11 cellular contexts compared by ENCODE assay signal in the genomic region with DNA sequence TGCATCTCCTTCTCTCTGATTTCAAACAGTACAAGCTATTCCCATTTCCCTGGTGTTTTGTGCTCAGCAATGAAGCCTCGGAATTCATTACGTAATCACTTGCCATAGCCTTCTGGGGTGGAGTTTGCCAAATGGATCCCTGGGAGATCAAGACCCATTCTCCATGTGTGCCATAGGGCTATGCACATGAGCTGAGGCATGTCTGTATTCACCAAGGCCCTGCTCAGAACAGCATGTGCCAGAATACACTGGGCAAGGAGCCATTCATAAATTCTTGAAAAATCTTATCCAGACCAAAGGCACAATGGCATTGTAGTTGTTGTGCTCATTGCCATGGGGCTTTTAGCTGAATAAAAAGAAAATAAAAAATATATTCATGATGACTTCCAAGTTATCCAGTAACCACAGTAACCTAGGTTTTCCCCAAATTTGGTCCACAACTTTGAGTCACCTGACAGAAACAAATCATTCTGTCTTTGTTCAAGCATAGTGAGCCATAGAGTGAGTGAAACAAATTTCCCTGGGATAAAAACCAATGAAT.
A peak's percentile ranks its signal among the peaks of the same experiment; 100 is the strongest.
DNase-seq lines count a peak whose midpoint lies in the region; ATAC-seq and TF ChIP-seq lines count a peak whose summit lies in the region.
"Had no signal": no experiment of that assay in that cellular context is flagged by ENCODE, and none has a peak within 500 bp of the region (broad histone marks: within the 10 kb centered on the region; RNA-seq: fewer than 3 reads in every experiment).

No MANE protein-coding gene starts in this region.

- peaks cover 0 to 8% (median 2%) of the 10 kb centered on the region in 5 donors for H3K4me1 ChIP-seq in subcutaneous abdominal adipose tissue (ENCODE audit: control insufficient read depth in 5 of 5, insufficient read depth in 5 of 5, low read length in 5 of 5)
- H3K4me1 ChIP-seq: colonic mucosa, uterus had no signal

- in situ Hi-C loops in astrocyte of the cerebellum (cut with HindIII; ENCODE audit: low sequenced_read_pairs) = no loop called here

- H3K9me3 ChIP-seq in subcutaneous abdominal adipose tissue (ENCODE audit: control insufficient read depth in 5 of 5, low read length in 5 of 5) = no peaks in the 10 kb centered on the region
- H3K9me3 ChIP-seq: colonic mucosa, uterus had no signal

- DNase-seq in GM04504 (ENCODE audit: low read depth) = peak; percentile 31
- peak; percentile 96 for DNase-seq in astrocyte of the cerebellum (ENCODE audit: low read depth)
- peak; percentile 53 for DNase-seq in globus pallidus (ENCODE audit: low spot score)
- no peak for DNase-seq in OCI-M2 (lab: John Stamatoyannopoulos, UW; ENCODE audit: unreplicated experiment)
- no peak for DNase-seq in effector CD8-positive, alpha-beta T cell (lab: John Stamatoyannopoulos, UW)
- DNase-seq: colonic mucosa, DMS79 treated with DMSO at 0.1 percent for 48 hours, uterus had no signal

- ATAC-seq in GM18868 (IDR thresholded peaks at IDR 0.05; ENCODE audit: unreplicated experiment) (no peak), GM21619 (IDR thresholded peaks at IDR 0.05; ENCODE audit: unreplicated experiment) (no peak)

- no peak overlapping the region for H3K4me3 ChIP-seq in astrocyte of the cerebellum (ENCODE audit: low read depth, low read length)
- no peak overlapping the region for H3K4me3 ChIP-seq in subcutaneous abdominal adipose tissue (ENCODE audit: low read depth in 1 of 5, low read length in 5 of 5)
- H3K4me3 ChIP-seq: colonic mucosa, uterus had no signal

- H3K36me3 ChIP-seq in subcutaneous abdominal adipose tissue (ENCODE audit: control insufficient read depth in 5 of 5, insufficient read depth in 5 of 5, low read length in 5 of 5) = no peaks in the 10 kb centered on the region
- H3K36me3 ChIP-seq: colonic mucosa, uterus had no signal

- TF ChIP-seq CTCF in astrocyte of the cerebellum (IDR thresholded peaks at IDR 0.05; ENCODE audit: low read depth, low read length, missing control alignments) = no peak

- H3K9ac ChIP-seq in subcutaneous abdominal adipose tissue (ENCODE audit: low read length in 5 of 5) = no peak overlapping the region

- peak overlapping the region; percentile 71 for H3K27ac ChIP-seq in subcutaneous abdominal adipose tissue (ENCODE audit: low read depth, low read length)
- H3K27ac ChIP-seq: colonic mucosa, uterus had no signal

- no peaks in the 10 kb centered on the region for H3K27me3 ChIP-seq in subcutaneous abdominal adipose tissue (ENCODE audit: control insufficient read depth in 5 of 5, insufficient read depth in 4 of 5, low read length in 5 of 5)
- H3K27me3 ChIP-seq: colonic mucosa, uterus had no signal

Comparison
In these comparisons a context has a peak if more than half of its experiments do, and no peak if none do; other contexts are left out.
1. DNase-seq: peak in GM04504 (single experiment), astrocyte of the cerebellum (single experiment) and globus pallidus (single experiment); none in OCI-M2 (single experiment) and effector CD8-positive, alpha-beta T cell (single experiment).